ENCODE assay signal across 28 cellular contexts in the genomic region with DNA sequence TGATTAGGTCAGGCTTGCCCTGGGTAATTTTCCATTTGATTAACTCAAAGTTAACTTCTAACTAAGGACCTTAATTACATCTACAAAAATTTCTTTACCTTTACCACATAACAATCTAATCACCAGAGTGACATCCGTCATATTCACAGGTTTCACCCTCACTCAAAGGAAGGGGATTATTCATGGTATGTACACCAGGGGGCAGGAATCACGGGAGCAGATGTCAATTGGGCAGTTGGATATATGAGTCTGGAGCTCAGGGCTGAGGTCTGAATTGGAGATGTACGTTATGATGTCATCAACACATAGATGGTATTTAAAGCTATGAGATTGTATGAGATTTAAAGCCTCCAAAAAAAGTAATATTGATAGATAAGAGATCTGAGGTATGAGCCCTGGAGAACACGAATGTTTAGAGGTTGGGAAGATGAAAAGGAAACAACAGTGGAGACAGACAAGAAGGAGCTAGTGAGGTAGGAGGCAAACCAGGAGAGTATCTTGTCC. TPM values are rescaled to one million over a fixed set of nuclear protein-coding genes. Genes with fewer than 3 reads are reported as not detected.
DNase-seq lines count a peak whose midpoint lies in the region; ATAC-seq, FAIRE-seq and TF ChIP-seq lines count a peak whose summit lies in the region.
"Had no signal": no experiment of that assay in that cellular context is flagged by ENCODE, and none has a peak within 500 bp of the region (broad histone marks: within the 10 kb centered on the region; RNA-seq: fewer than 3 reads in every experiment).

No MANE protein-coding gene starts in this region.

- intact Hi-C loops in A673 (cut with micrococcal nuclease; ENCODE audit: unreplicated experiment), result no loop called here

- no peak overlapping the region for H3K4me2 ChIP-seq in OCI-LY1 (ENCODE audit: low read length)

- no peak for DNase-seq in A673 (ENCODE audit: low spot score)
- DNase-seq in GM12891 (ENCODE audit: insufficient read length, low spot score), result no peak
- peak; percentile 0 to 5 for DNase-seq in erythroblast (lab: John Stamatoyannopoulos, UW)
- no peak for DNase-seq in activated T-cell treated with anti-CD3 and anti-CD28 coated beads for 4 hours
- no peak for DNase-seq in DMS79 (lab: John Stamatoyannopoulos, UW)
- DNase-seq: activated CD4-positive, alpha-beta T cell treated with anti-CD3 and anti-CD28 coated beads for 48 hours; activated gamma-delta T cell treated with Interleukin-2 at 50 U/mL for 16 hours; activated naive CD8-positive, alpha-beta T cell treated with anti-CD3 and anti-CD28 coated beads, Interleukin-2, amount 50 U/mL, for 24 hours; activated T-cell treated with anti-CD3 and anti-CD28 coated beads, Interleukin-2, amount 50 U/mL, for 24 hours; CD4-positive, CD25-positive, alpha-beta regulatory T cell; cerebellar nuclear complex; dorsolateral prefrontal cortex; islet precursor cell; left ventricle myocardium superior; naive B cell; NCI-H1092 treated with DMSO at 0.1 percent for 48 hours; NCI-H187 treated with DMSO at 0.1 percent for 48 hours; NCI-H69; stimulated activated naive CD4-positive, alpha-beta T cell; T-helper 17 cell had no signal

- H3K9ac ChIP-seq in OCI-LY1 (ENCODE audit: low read length), result no peak overlapping the region

- ATAC-seq in HG03039 (IDR thresholded peaks at IDR 0.05; ENCODE audit: unreplicated experiment), result no peak
- ATAC-seq: activated naive CD8-positive, alpha-beta T cell treated with anti-CD3 and anti-CD28 coated beads, Interleukin-2, amount 50 U/mL, for 24 hours; HCT116; left ventricle myocardium superior; T-helper 17 cell had no signal

- no peaks in the 10 kb centered on the region for H3K79me2 ChIP-seq in OCI-LY1 (ENCODE audit: insufficient read depth, low read length)

- H3F3A ChIP-seq in OCI-LY1 (ENCODE audit: insufficient read depth, low read length), result no peaks in the 10 kb centered on the region

- peak; percentile 69 for FAIRE-seq in GM12891 (lab: Jason Lieb, UNC)
- FAIRE-seq: endothelial cell of umbilical vein, urothelium cell line had no signal

- H4K20me1 ChIP-seq in OCI-LY1 (ENCODE audit: insufficient read depth, low read length), result no peaks in the 10 kb centered on the region

- no peak overlapping the region for H3K4me3 ChIP-seq in A673 (ENCODE audit: low read depth, low read length, poor library complexity, severe bottlenecking)
- no peak overlapping the region for H3K4me3 ChIP-seq in OCI-LY1 (ENCODE audit: low read depth, low read length, poor library complexity, severe bottlenecking)
- H3K4me3 ChIP-seq: dorsolateral prefrontal cortex, prostate gland, SK-N-MC, suprapubic skin had no signal

- H3K4me1 ChIP-seq in A673 (ENCODE audit: insufficient read depth, low read length, poor library complexity, severe bottlenecking) (no peaks in the 10 kb centered on the region), OCI-LY1 (ENCODE audit: insufficient read depth, low read length, severe bottlenecking) (no peaks in the 10 kb centered on the region)
- H3K4me1 ChIP-seq: prostate gland, suprapubic skin had no signal

- POLR2A ChIA-PET in A673 (lab: Charles Lee; ENCODE audit: low non-redundant PET), result no interaction called here

- H3K27me3 ChIP-seq in A673 (replicated peaks; ENCODE audit: insufficient read depth, low read depth, low read length, poor library complexity) (no peaks in the 10 kb centered on the region), OCI-LY1 (ENCODE audit: insufficient read depth, low read length) (no peaks in the 10 kb centered on the region)
- H3K27me3 ChIP-seq: suprapubic skin had no signal

- CTCF ChIA-PET in A673 (lab: Charles Lee), result interaction anchor here (0.7 kb wide), 1 partner anchor 168 kb away, joined by 3 read pairs; no protein-coding TSS in a partner anchor

- no peak overlapping the region for H2AFZ ChIP-seq in OCI-LY1 (ENCODE audit: low read length)

- BruUV-seq in A673 (replicated peaks; lab: Mats Ljungman, UMichigan), result no TSS peak

- no peak overlapping the region for H3K27ac ChIP-seq in A673 (ENCODE audit: low read depth, low read length, poor library complexity, severe bottlenecking)
- no peak overlapping the region for H3K27ac ChIP-seq in OCI-LY1 (ENCODE audit: low read depth, low read length, poor library complexity, severe bottlenecking)
- H3K27ac ChIP-seq: dorsolateral prefrontal cortex, prostate gland, SK-N-MC, suprapubic skin had no signal

- H3K9me3 ChIP-seq in A673 (ENCODE audit: low read depth, low read length, poor library complexity, severe bottlenecking), result no peaks in the 10 kb centered on the region
- no peaks in the 10 kb centered on the region for H3K9me3 ChIP-seq in OCI-LY1 (ENCODE audit: low read length)
- H3K9me3 ChIP-seq: prostate gland, suprapubic skin had no signal

- no peaks in the 10 kb centered on the region for H3K9me2 ChIP-seq in OCI-LY1 (ENCODE audit: low read depth, low read length)

- TF ChIP-seq POLR2A in GM12891 (IDR thresholded peaks at IDR 0.05; ENCODE audit: low read depth, low read length), result no peak
- TF ChIP-seq POLR2A in erythroblast (IDR thresholded peaks at IDR 0.05; ENCODE audit: low read length), result no peak

- TF ChIP-seq CTCF in A673 (conservative IDR thresholded peaks at IDR 0.05; ENCODE audit: low read depth, low read length) (peak; percentile 36), OCI-LY1 (IDR thresholded peaks at IDR 0.05; ENCODE audit: low read length) (peak; percentile 15; the same call in 1 of the 2 replicates)

- H3K36me3 ChIP-seq in A673 (ENCODE audit: insufficient read depth, low read length, poor library complexity, severe bottlenecking) (no peaks in the 10 kb centered on the region), OCI-LY1 (ENCODE audit: insufficient read depth, low read length) (no peaks in the 10 kb centered on the region)
- H3K36me3 ChIP-seq: prostate gland, suprapubic skin had no signal

TF ChIP-seq in GM12891, 5 proteins besides CTCF, POLR2A, EP300 and RAD21:
- TF ChIP-seq POLR2AphosphoS5 (IDR thresholded peaks at IDR 0.05; ENCODE audit: low read depth, low read length), result no peak
- TF ChIP-seq PAX5 (IDR thresholded peaks at IDR 0.05; ENCODE audit: insufficient read depth, low read length, severe bottlenecking), result no peak
- no peak for TF ChIP-seq SPI1 (IDR thresholded peaks at IDR 0.05; ENCODE audit: low read depth, low read length)
- TF ChIP-seq POU2F2 (IDR thresholded peaks at IDR 0.05; ENCODE audit: low read depth, low read length), result no peak
- TF ChIP-seq TAF1 (IDR thresholded peaks at IDR 0.05; ENCODE audit: low read depth, low read length), result no peak

RNA-seq across cellular contexts. Expression of gene PGRMC1, which starts 52.9 kb away (rescaled TPM):
- 123 and 133 TPM in 2 replicates for total RNA-seq in A673 (2021)
- polyA plus RNA-seq in GM12891 (2012; ENCODE audit: low read depth, missing spikeins), result 18.5 TPM

Comparison
In these comparisons a context has a peak if more than half of its experiments do, and no peak if none do; other contexts are left out.
1. DNase-seq: peak in erythroblast (2 of 2); none in A673 (single experiment), GM12891 (single experiment), activated T-cell treated with anti-CD3 and anti-CD28 coated beads for 4 hours (single experiment) and DMS79 (single experiment).